In genomic region chr19:37111753-37112152, GRCh38 we compare ENCODE assay signal across 8 cellular contexts. TPM values are rescaled to one million over a fixed set of nuclear protein-coding genes. Genes with fewer than 3 reads are reported as not detected.
A peak's percentile ranks its signal among the peaks of the same experiment; 100 is the strongest.
DNase-seq lines count a peak whose midpoint lies in the region; ATAC-seq, FAIRE-seq and TF ChIP-seq lines count a peak whose summit lies in the region.
"Not testable (repeated sequence)": the region's sequence is repeated elsewhere in the genome, so short reads cannot be mapped to it uniquely, and the experiment has no call there.

No MANE protein-coding gene starts in this region.

- ATAC-seq in WTC11, HepG2: not testable (repeated sequence)

- H3K27ac Mint-ChIP-seq in H9, WTC11: not testable (repeated sequence)

- DNase-seq in COLO668 (lab: John Stamatoyannopoulos, UW; ENCODE audit: unreplicated experiment) (peak; percentile 1), NB4 (ENCODE audit: low read depth) (peak; percentile 20), OCI-LY7 (ENCODE audit: low spot score) (peak; percentile 49), testis (peak; percentile 21)
- DNase-seq in H9; WTC11 (ENCODE audit: low spot score); epithelial cell of proximal tubule (ENCODE audit: low read depth); HepG2 (ENCODE audit: low spot score): not testable (repeated sequence)

- H3K9ac ChIP-seq in H9 (ENCODE audit: extremely low read depth, insufficient read length, low read length); HepG2 (ENCODE audit: insufficient read depth, low read depth, low read length): not testable (repeated sequence)

- H3K14ac ChIP-seq in H9 (ENCODE audit: insufficient read depth, low read length): not testable (repeated sequence)

- H3K9me2 ChIP-seq in OCI-LY7 (ENCODE audit: insufficient read depth, low read length): not testable (repeated sequence)

- not testable (repeated sequence) for H2AFZ ChIP-seq in H9 (ENCODE audit: low read length); OCI-LY7 (ENCODE audit: low read length); HepG2 (ENCODE audit: low read length)

- TF ChIP-seq EP300 in HepG2 (IDR thresholded peaks at IDR 0.05; ENCODE audit: low read depth in 2 of 2, low read length in 2 of 2); HepG2 (CRISPR knock-in tag; IDR thresholded peaks at IDR 0.05; ENCODE audit: borderline replicate concordance): not testable (repeated sequence)

- not testable (repeated sequence) for H3K4me2 ChIP-seq in H9 (ENCODE audit: insufficient read depth, insufficient read length, low read length); OCI-LY7 (ENCODE audit: low read length); HepG2 (ENCODE audit: low read depth, low read length)

- not testable (repeated sequence) for H2BK5ac ChIP-seq in H9 (ENCODE audit: insufficient read length, low read length)

- not testable (repeated sequence) for H2BK120ac ChIP-seq in H9 (ENCODE audit: low read depth, low read length, poor library complexity, severe bottlenecking)

- H3K4me1 Mint-ChIP-seq in H9, WTC11: not testable (repeated sequence)

- not testable (repeated sequence) for H3K27me3 Mint-ChIP-seq in H9 (ENCODE audit: low read depth); WTC11 (ENCODE audit: low read depth)

- H3K36me3 ChIP-seq in OCI-LY7 (ENCODE audit: insufficient read depth, low read length): peaks cover 29% of the 10 kb centered on the region
- H3K36me3 ChIP-seq in HepG2 (replicated peaks in 1 of 2; ENCODE audit: control insufficient read depth in 1 of 2, insufficient read depth in 2 of 2, low read length in 2 of 2); testis (ENCODE audit: low read depth, missing control alignments): not testable (repeated sequence)

- not testable (repeated sequence) for H3K4me1 ChIP-seq in H9 (ENCODE audit: insufficient read depth, low read length); OCI-LY7 (ENCODE audit: insufficient read depth, low read length, poor library complexity, severe bottlenecking); HepG2 (ENCODE audit: insufficient read depth, low read length); testis

- not testable (repeated sequence) for TF ChIP-seq POLR2A in NB4 (IDR thresholded peaks at IDR 0.05; ENCODE audit: extremely low read depth, insufficient read length); HepG2 (IDR thresholded peaks at IDR 0.05; ENCODE audit: insufficient read depth in 1 of 2, low read depth in 2 of 2, low read length in 2 of 2); testis (IDR thresholded peaks at IDR 0.05)

- not testable (repeated sequence) for H3K4me3 Mint-ChIP-seq in H9, WTC11

- not testable (repeated sequence) for H3K27me3 ChIP-seq in H9 (ENCODE audit: insufficient read depth, low read length); HepG2 (ENCODE audit: control insufficient read depth in 1 of 2, insufficient read depth in 2 of 2, low read length in 2 of 2); testis

- H3K56ac ChIP-seq in H9 (ENCODE audit: insufficient read length, low read depth, low read length): not testable (repeated sequence)

- not testable (repeated sequence) for H4K5ac ChIP-seq in H9 (ENCODE audit: insufficient read length, low read depth, low read length)

- TF ChIP-seq CTCF in H9 (conservative IDR thresholded peaks at IDR 0.05) (peak; percentile 61), OCI-LY7 (conservative IDR thresholded peaks at IDR 0.05; ENCODE audit: low read length) (peak; percentile 69), WTC11 (IDR thresholded peaks at IDR 0.05) (peak; percentile 48; the same call in 1 of the 2 replicates), epithelial cell of proximal tubule (conservative IDR thresholded peaks at IDR 0.05; ENCODE audit: low read depth, low read length) (peak; percentile 16), HepG2 (CRISPR knock-in tag; IDR thresholded peaks at IDR 0.05) (0 out of 2 replicates have a peak, but pooled peaks have one; percentile 5), testis (IDR thresholded peaks at IDR 0.05) (peak in 2 of 3 experiments; percentile 14 to 25)
- TF ChIP-seq CTCF in NB4 (IDR thresholded peaks at IDR 0.05; ENCODE audit: low read depth, low read length): not testable (repeated sequence)

- not testable (repeated sequence) for H4K8ac ChIP-seq in H9 (replicated peaks; ENCODE audit: insufficient read length, low read depth, low read length)

- H3K36me3 Mint-ChIP-seq in H9 (ENCODE audit: insufficient read depth in 1 of 3, low read depth in 3 of 3): peaks cover 87 to 99% (median 93%) of the 10 kb centered on the region in 3 experiments
- peaks cover 100% of the 10 kb centered on the region for H3K36me3 Mint-ChIP-seq in WTC11

- not testable (repeated sequence) for H3K23ac ChIP-seq in H9 (ENCODE audit: insufficient read length, low read depth, low read length)

- POLR2A ChIA-PET in OCI-LY7 (lab: Charles Lee); WTC11 (lab: Charles Lee); HepG2 (lab: Yijun Ruan, JAX): not testable (repeated sequence)

- not testable (repeated sequence) for H2BK20ac ChIP-seq in H9 (ENCODE audit: low read depth, low read length, poor library complexity, severe bottlenecking)

- not testable (repeated sequence) for H3K4ac ChIP-seq in H9 (ENCODE audit: low read depth, low read length)

- CTCF ChIA-PET in OCI-LY7 (lab: Charles Lee; ENCODE audit: unreplicated experiment); WTC11 (lab: Charles Lee); HepG2 (lab: Yijun Ruan, JAX; ENCODE audit: low intra/inter-chr PET ratio, low total read pairs): not testable (repeated sequence)

- peaks cover 92 to 98% of the 10 kb centered on the region in 2 experiments for H3K9me3 Mint-ChIP-seq in H9
- peaks cover 90% of the 10 kb centered on the region for H3K9me3 Mint-ChIP-seq in WTC11

- H3K27ac ChIP-seq in H9 (ENCODE audit: insufficient read length, low read depth, low read length); OCI-LY7 (ENCODE audit: low read depth, low read length, poor library complexity, severe bottlenecking); HepG2 (ENCODE audit: extremely low read length, insufficient read depth, low read length); testis: not testable (repeated sequence)

- H3T11ph ChIP-seq in H9 (ENCODE audit: low read length): not testable (repeated sequence)

- H3K9me3 ChIP-seq in H9 (ENCODE audit: control insufficient read depth, low read depth, low read length) (peaks cover 78% of the 10 kb centered on the region), HepG2 (ENCODE audit: low read length) (peaks cover 92% of the 10 kb centered on the region)
- H3K9me3 ChIP-seq in OCI-LY7 (ENCODE audit: low read length); testis: not testable (repeated sequence)

- not testable (repeated sequence) for BruUV-seq in OCI-LY7 (replicated peaks; lab: Mats Ljungman, UMichigan); HepG2 (replicated peaks; lab: Mats Ljungman, UMichigan)

- not testable (repeated sequence) for H4K20me1 ChIP-seq in H9 (ENCODE audit: control insufficient read depth, insufficient read depth, insufficient read length); OCI-LY7 (ENCODE audit: insufficient read depth, low read length); HepG2 (ENCODE audit: insufficient read depth, low read length)

- H3K23me2 ChIP-seq in H9 (ENCODE audit: insufficient read length, low read depth, low read length, poor library complexity, severe bottlenecking): not testable (repeated sequence)

- WGBS in H9 (ENCODE audit: extremely low coverage, insufficient read length, low lambda C conversion rate): no CpG with 5 or more reads among the region's 7 CpGs
- 85% methylated on average over 7 of the region's 7 CpGs for WGBS in HepG2 (ENCODE audit: low lambda C conversion rate)
- 82 to 84% methylated on average over 7 of the region's 7 CpGs for WGBS in testis, 2 donors

- H3K79me1 ChIP-seq in H9 (ENCODE audit: insufficient read depth, low read depth, low read length, poor library complexity, severe bottlenecking): not testable (repeated sequence)

- not testable (repeated sequence) for FAIRE-seq in HepG2 (lab: Jason Lieb, UNC)

- not testable (repeated sequence) for H2AK5ac ChIP-seq in H9 (ENCODE audit: insufficient read length, low read length)

- not testable (repeated sequence) for H3K18ac ChIP-seq in H9 (ENCODE audit: insufficient read length, low read depth, low read length)

- H2BK15ac ChIP-seq in H9 (ENCODE audit: low read depth, low read length): not testable (repeated sequence)

- in situ Hi-C loops in HepG2 (cut with HindIII; ENCODE audit: extremely low pct_ligation_motif_present, low pct_unique_long_range_greater_than_20kb): not testable (repeated sequence)

- not testable (repeated sequence) for TF ChIP-seq RAD21 in HepG2 (CRISPR knock-in tag; IDR thresholded peaks at IDR 0.05)

- not testable (repeated sequence) for H3K79me2 ChIP-seq in H9 (ENCODE audit: insufficient read depth, low read length); OCI-LY7 (ENCODE audit: insufficient read depth, low read depth, low read length); HepG2 (ENCODE audit: insufficient read depth, low read length)

- intact Hi-C loops in OCI-LY7 (cut with micrococcal nuclease; ENCODE audit: unreplicated experiment); HepG2 (cut with micrococcal nuclease; ENCODE audit: unreplicated experiment); testis (cut with DNase I; ENCODE audit: low total_unique reads): not testable (repeated sequence)

- H2BK12ac ChIP-seq in H9 (ENCODE audit: insufficient read length, low read depth, low read length): not testable (repeated sequence)

- H4K91ac ChIP-seq in H9 (ENCODE audit: insufficient read length, low read depth, low read length): not testable (repeated sequence)

- not testable (repeated sequence) for H3K4me3 ChIP-seq in NB4 (ENCODE audit: low read depth, low read length); OCI-LY7 (ENCODE audit: low read depth, low read length, poor library complexity, severe bottlenecking); epithelial cell of proximal tubule (ENCODE audit: low read depth, low read length); HepG2 (replicated peaks in 1 of 3; ENCODE audit: insufficient read depth in 1 of 3, low read depth in 2 of 3, low read length in 3 of 3); testis

RNA-seq across cellular contexts. Expression of gene ZNF420, which starts 33.5 kb away (rescaled TPM):
- total RNA-seq in H9 (2021): 9.8 and 12.5 TPM in 2 replicates
- total RNA-seq in OCI-LY7 (2014; rRNA removed; shearing (Covaris generic)): 8.8 and 14.0 TPM in 2 replicates
- 11.0 and 13.8 TPM in 2 replicates for total RNA-seq in OCI-LY7 (2022)
- total RNA-seq in WTC11 (2021): 10.4 to 14.9 TPM (median 12.3 TPM) in 3 replicates
- total RNA-seq in epithelial cell of proximal tubule: 1.7 and 6.1 TPM in 2 replicates
- total RNA-seq in HepG2 (2016; rRNA removed; fragmentation: Illumina TruSeq; extraction: Trizol): 6.6 and 11.1 TPM in 2 replicates
- 3.0 and 3.8 TPM in 2 replicates for total RNA-seq in HepG2 (2016; cell fraction: cytosol; rRNA removed; fragmentation: Illumina TruSeq; extraction: Trizol; ENCODE audit: low read depth)
- 7.2 and 10.8 TPM in 2 replicates for total RNA-seq in HepG2 (2016; cell fraction: insoluble cytoplasmic fraction; rRNA removed; fragmentation: Illumina TruSeq; extraction: Trizol)
- total RNA-seq in HepG2 (2016; cell fraction: membrane; rRNA removed; fragmentation: Illumina TruSeq; extraction: Trizol): 4.6 and 4.9 TPM in 2 replicates
- 6.0 and 6.7 TPM in 2 replicates for total RNA-seq in HepG2 (2016; cell fraction: nucleus; rRNA removed; fragmentation: Illumina TruSeq; extraction: Trizol)
- polyA plus RNA-seq in HepG2 (2011; rRNA removed): 1.4 and 2.5 TPM in 2 replicates
- polyA plus RNA-seq in HepG2 (2011; cell fraction: cytosol; rRNA removed): 0.72 and 1.6 TPM in 2 replicates
- polyA plus RNA-seq in HepG2 (2011; cell fraction: nucleus; rRNA removed): 0.40 and 1.8 TPM in 2 replicates
- polyA plus RNA-seq in HepG2 (2012): 3.2 and 3.4 TPM in 2 replicates
- 0.36 and 1.2 TPM in 2 replicates for polyA plus RNA-seq in HepG2 (2016; cell fraction: cytosol; fragmentation: Illumina TruSeq; extraction: Trizol; ENCODE audit: low read depth)
- polyA plus RNA-seq in HepG2 (2016; cell fraction: insoluble cytoplasmic fraction; fragmentation: Illumina TruSeq; extraction: Trizol; ENCODE audit: low read depth): 6.1 and 6.3 TPM in 2 replicates
- polyA plus RNA-seq in HepG2 (2016; cell fraction: membrane; fragmentation: Illumina TruSeq; extraction: Trizol; ENCODE audit: low read depth): 0.83 and 1.9 TPM in 2 replicates
- polyA plus RNA-seq in HepG2 (2016; cell fraction: nucleus; fragmentation: Illumina TruSeq; extraction: Trizol; ENCODE audit: insufficient read depth, low read depth): 3.7 and 3.9 TPM in 2 replicates
- 1.4 and 8.7 TPM in 2 replicates for polyA minus RNA-seq in HepG2 (2011; rRNA and poly(A)+ RNA removed; ENCODE audit: low replicate concordance)
- 1.6 and 4.6 TPM in 2 replicates for polyA minus RNA-seq in HepG2 (2011; cell fraction: cytosol; rRNA and poly(A)+ RNA removed)
- polyA minus RNA-seq in HepG2 (2011; cell fraction: nucleus; rRNA and poly(A)+ RNA removed): 5.5 and 6.6 TPM in 2 replicates
- 10 to 100 TPM; 17.7 to 17.8 TPM for total RNA-seq in testis
- 17.6 TPM for polyA plus RNA-seq in testis (ENCODE audit: insufficient read depth, low read depth, low replicate concordance)
